ENCODE assay signal across 1 cellular context in genomic region chr1:2412773-2413494, GRCh38.
TF ChIP-seq lines count a peak whose summit lies in the region.

No MANE protein-coding gene starts in this region.

TF ChIP-seq in HepG2, 621 proteins besides CTCF, POLR2A, EP300 and RAD21 (continued from another document and continues in another):
- TF ChIP-seq ZBTB14 (CRISPR knock-in tag; IDR thresholded peaks at IDR 0.05) (no peak; the same call in 1 of the 2 replicates), MXD4 (CRISPR knock-in tag; IDR thresholded peaks at IDR 0.05) (peak; percentile 12), ARID2 (CRISPR knock-in tag; IDR thresholded peaks at IDR 0.05; ENCODE audit: borderline replicate concordance) (no peak), FOXO1 (CRISPR knock-in tag; IDR thresholded peaks at IDR 0.05) (no peak), SETDB1 (CRISPR knock-in tag; IDR thresholded peaks at IDR 0.05; ENCODE audit: borderline replicate concordance) (no peak), DBP (CRISPR knock-in tag; IDR thresholded peaks at IDR 0.05; ENCODE audit: not compliant biosample characterization) (peak; percentile 34), ZNF704 (CRISPR knock-in tag; IDR thresholded peaks at IDR 0.05; ENCODE audit: borderline replicate concordance) (peak; percentile 70; the same call in 1 of the 2 replicates), ZNF737 (CRISPR knock-in tag; IDR thresholded peaks at IDR 0.05; ENCODE audit: borderline replicate concordance) (peak; percentile 74; the same call in 1 of the 2 replicates), THAP8 (CRISPR knock-in tag; IDR thresholded peaks at IDR 0.05; ENCODE audit: borderline replicate concordance) (no peak), SMARCE1 (IDR thresholded peaks at IDR 0.05; ENCODE audit: borderline replicate concordance) (no peak), STAT6 (CRISPR knock-in tag; IDR thresholded peaks at IDR 0.05; ENCODE audit: borderline replicate concordance) (no peak), SIX4 (CRISPR knock-in tag; IDR thresholded peaks at IDR 0.05) (no peak), ZNF558 (CRISPR knock-in tag; IDR thresholded peaks at IDR 0.05; ENCODE audit: borderline replicate concordance) (peak; percentile 84), SP140L (CRISPR knock-in tag; IDR thresholded peaks at IDR 0.05; ENCODE audit: borderline replicate concordance) (no peak), SYNCRIP (IDR thresholded peaks at IDR 0.05; ENCODE audit: insufficient read depth, low read depth, low read length) (no peak), MTA1 (CRISPR knock-in tag; IDR thresholded peaks at IDR 0.05; ENCODE audit: borderline replicate concordance) (peak; percentile 38; the same call in 1 of the 2 replicates), ZBTB25 (CRISPR knock-in tag; IDR thresholded peaks at IDR 0.05) (no peak), CEBPB (IDR thresholded peaks at IDR 0.05; ENCODE audit: borderline replicate concordance, low read depth, low read length) (no peak), ZC3H13 (CRISPR knock-in tag; IDR thresholded peaks at IDR 0.05) (peak; percentile 41), MYC (CRISPR knock-in tag; IDR thresholded peaks at IDR 0.05; ENCODE audit: borderline replicate concordance) (peak; percentile 93), ZNF724P (CRISPR knock-in tag; IDR thresholded peaks at IDR 0.05; ENCODE audit: borderline replicate concordance) (peak; percentile 72), ZNF670 (CRISPR knock-in tag; IDR thresholded peaks at IDR 0.05; ENCODE audit: borderline replicate concordance) (no peak; the same call in 1 of the 2 replicates), AKAP8 (CRISPR knock-in tag; IDR thresholded peaks at IDR 0.05) (no peak), ZNF260 (CRISPR knock-in tag; IDR thresholded peaks at IDR 0.05; ENCODE audit: borderline replicate concordance, low read depth) (no peak), LRRFIP1 (CRISPR knock-in tag; conservative IDR thresholded peaks at IDR 0.05) (no peak), KDM4B (CRISPR knock-in tag; IDR thresholded peaks at IDR 0.05) (no peak), TBP (CRISPR knock-in tag; IDR thresholded peaks at IDR 0.05) (no peak), TCF7L2 (IDR thresholded peaks at IDR 0.05; ENCODE audit: low read depth, low read length) (no peak), ARNTL (CRISPR knock-in tag; IDR thresholded peaks at IDR 0.05) (no peak), ZNF564 (CRISPR knock-in tag; IDR thresholded peaks at IDR 0.05) (peak; percentile 90; the same call in 1 of the 2 replicates), STAT5B (CRISPR knock-in tag; IDR thresholded peaks at IDR 0.05) (no peak), KDM2A (CRISPR knock-in tag; IDR thresholded peaks at IDR 0.05; ENCODE audit: borderline replicate concordance, low read depth) (0 out of 2 replicates have a peak, but pooled peaks have one; percentile 44), ZNF124 (CRISPR knock-in tag; IDR thresholded peaks at IDR 0.05) (peak; percentile 17; the same call in 1 of the 2 replicates), MYNN (CRISPR knock-in tag; IDR thresholded peaks at IDR 0.05; ENCODE audit: low read depth) (no peak), SKI (IDR thresholded peaks at IDR 0.05; ENCODE audit: partially characterized antibody) (no peak), ZNF33A (CRISPR knock-in tag; IDR thresholded peaks at IDR 0.05; ENCODE audit: borderline replicate concordance) (no peak)
- TF ChIP-seq, protein P1, sequence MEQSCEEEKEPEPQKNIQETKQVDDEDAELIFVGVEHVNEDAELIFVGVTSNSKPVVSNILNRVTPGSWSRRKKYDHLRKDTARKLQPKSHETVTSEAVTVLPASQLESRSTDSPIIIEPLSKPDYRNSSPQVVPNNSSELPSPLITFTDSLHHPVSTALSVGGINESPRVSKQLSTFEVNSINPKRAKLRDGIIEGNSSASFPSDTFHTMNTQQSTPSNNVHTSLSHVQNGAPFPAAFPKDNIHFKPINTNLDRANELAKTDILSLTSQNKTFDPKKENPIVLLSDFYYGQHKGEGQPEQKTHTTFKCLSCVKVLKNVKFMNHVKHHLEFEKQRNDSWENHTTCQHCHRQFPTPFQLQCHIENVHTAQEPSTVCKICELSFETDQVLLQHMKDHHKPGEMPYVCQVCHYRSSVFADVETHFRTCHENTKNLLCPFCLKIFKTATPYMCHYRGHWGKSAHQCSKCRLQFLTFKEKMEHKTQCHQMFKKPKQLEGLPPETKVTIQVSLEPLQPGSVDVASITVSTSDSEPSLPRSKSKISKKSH (CRISPR knock-in tag; IDR thresholded peaks at IDR 0.05; ENCODE audit: borderline replicate concordance), result no peak; the same call in 1 of the 2 replicates
- TF ChIP-seq, protein P2, sequence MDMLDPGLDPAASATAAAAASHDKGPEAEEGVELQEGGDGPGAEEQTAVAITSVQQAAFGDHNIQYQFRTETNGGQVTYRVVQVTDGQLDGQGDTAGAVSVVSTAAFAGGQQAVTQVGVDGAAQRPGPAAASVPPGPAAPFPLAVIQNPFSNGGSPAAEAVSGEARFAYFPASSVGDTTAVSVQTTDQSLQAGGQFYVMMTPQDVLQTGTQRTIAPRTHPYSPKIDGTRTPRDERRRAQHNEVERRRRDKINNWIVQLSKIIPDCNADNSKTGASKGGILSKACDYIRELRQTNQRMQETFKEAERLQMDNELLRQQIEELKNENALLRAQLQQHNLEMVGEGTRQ (IDR thresholded peaks at IDR 0.05; ENCODE audit: low read depth, low read length), result no peak
- TF ChIP-seq, protein P2 (CRISPR knock-in tag; IDR thresholded peaks at IDR 0.05; ENCODE audit: borderline replicate concordance), result 0 out of 2 replicates have a peak, but pooled peaks have one; percentile 20
- TF ChIP-seq, protein P3, sequence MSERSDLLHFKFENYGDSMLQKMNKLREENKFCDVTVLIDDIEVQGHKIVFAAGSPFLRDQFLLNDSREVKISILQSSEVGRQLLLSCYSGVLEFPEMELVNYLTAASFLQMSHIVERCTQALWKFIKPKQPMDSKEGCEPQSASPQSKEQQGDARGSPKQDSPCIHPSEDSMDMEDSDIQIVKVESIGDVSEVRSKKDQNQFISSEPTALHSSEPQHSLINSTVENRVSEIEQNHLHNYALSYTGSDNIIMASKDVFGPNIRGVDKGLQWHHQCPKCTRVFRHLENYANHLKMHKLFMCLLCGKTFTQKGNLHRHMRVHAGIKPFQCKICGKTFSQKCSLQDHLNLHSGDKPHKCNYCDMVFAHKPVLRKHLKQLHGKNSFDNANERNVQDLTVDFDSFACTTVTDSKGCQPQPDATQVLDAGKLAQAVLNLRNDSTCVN (CRISPR knock-in tag; IDR thresholded peaks at IDR 0.05; ENCODE audit: borderline replicate concordance), result 0 out of 2 replicates have a peak, but pooled peaks have one; percentile 39
- TF ChIP-seq, protein P4, sequence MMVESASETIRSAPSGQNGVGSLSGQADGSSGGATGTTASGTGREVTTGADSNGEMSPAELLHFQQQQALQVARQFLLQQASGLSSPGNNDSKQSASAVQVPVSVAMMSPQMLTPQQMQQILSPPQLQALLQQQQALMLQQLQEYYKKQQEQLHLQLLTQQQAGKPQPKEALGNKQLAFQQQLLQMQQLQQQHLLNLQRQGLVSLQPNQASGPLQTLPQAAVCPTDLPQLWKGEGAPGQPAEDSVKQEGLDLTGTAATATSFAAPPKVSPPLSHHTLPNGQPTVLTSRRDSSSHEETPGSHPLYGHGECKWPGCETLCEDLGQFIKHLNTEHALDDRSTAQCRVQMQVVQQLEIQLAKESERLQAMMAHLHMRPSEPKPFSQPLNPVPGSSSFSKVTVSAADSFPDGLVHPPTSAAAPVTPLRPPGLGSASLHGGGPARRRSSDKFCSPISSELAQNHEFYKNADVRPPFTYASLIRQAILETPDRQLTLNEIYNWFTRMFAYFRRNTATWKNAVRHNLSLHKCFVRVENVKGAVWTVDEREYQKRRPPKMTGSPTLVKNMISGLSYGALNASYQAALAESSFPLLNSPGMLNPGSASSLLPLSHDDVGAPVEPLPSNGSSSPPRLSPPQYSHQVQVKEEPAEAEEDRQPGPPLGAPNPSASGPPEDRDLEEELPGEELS (CRISPR knock-in tag; IDR thresholded peaks at IDR 0.05), result no peak; the same call in 1 of the 2 replicates
- TF ChIP-seq, protein P5, sequence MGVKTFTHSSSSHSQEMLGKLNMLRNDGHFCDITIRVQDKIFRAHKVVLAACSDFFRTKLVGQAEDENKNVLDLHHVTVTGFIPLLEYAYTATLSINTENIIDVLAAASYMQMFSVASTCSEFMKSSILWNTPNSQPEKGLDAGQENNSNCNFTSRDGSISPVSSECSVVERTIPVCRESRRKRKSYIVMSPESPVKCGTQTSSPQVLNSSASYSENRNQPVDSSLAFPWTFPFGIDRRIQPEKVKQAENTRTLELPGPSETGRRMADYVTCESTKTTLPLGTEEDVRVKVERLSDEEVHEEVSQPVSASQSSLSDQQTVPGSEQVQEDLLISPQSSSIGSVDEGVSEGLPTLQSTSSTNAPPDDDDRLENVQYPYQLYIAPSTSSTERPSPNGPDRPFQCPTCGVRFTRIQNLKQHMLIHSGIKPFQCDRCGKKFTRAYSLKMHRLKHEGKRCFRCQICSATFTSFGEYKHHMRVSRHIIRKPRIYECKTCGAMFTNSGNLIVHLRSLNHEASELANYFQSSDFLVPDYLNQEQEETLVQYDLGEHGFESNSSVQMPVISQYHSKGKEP (CRISPR knock-in tag; IDR thresholded peaks at IDR 0.05), result no peak
